In genomic region chr12:55729592-55730446, GRCh38 we compare ENCODE assay signal across 1 cellular context.
TF ChIP-seq lines count a peak whose summit lies in the region.

No MANE protein-coding gene starts in this region.

TF ChIP-seq in IMR-90, 13 proteins besides CTCF, POLR2A, EP300 and RAD21:
- TF ChIP-seq ELK1 (IDR thresholded peaks at IDR 0.05; ENCODE audit: borderline replicate concordance, low read depth, low read length) (no peak), USF2 (IDR thresholded peaks at IDR 0.05; ENCODE audit: low read depth, low read length) (no peak), CEBPB (IDR thresholded peaks at IDR 0.05; ENCODE audit: low read depth, low read length) (no peak), CHD1 (IDR thresholded peaks at IDR 0.05; ENCODE audit: low read depth, low read length) (no peak), NFE2L2 (IDR thresholded peaks at IDR 0.05; ENCODE audit: low read depth, low read length) (no peak), MAFK (IDR thresholded peaks at IDR 0.05; ENCODE audit: low read depth, low read length) (no peak), RFX5 (IDR thresholded peaks at IDR 0.05; ENCODE audit: low read depth, low read length) (no peak), SMC3 (IDR thresholded peaks at IDR 0.05; ENCODE audit: low read depth, low read length) (no peak), MXI1 (IDR thresholded peaks at IDR 0.05; ENCODE audit: borderline replicate concordance, low read depth, low read length) (no peak; the same call in 1 of the 2 replicates), MAZ (IDR thresholded peaks at IDR 0.05; ENCODE audit: borderline replicate concordance, low read depth, low read length) (no peak), FOS (IDR thresholded peaks at IDR 0.05; ENCODE audit: low read depth, low read length) (no peak), BHLHE40 (IDR thresholded peaks at IDR 0.05; ENCODE audit: low read depth, low read length) (no peak), RCOR1 (IDR thresholded peaks at IDR 0.05; ENCODE audit: insufficient replicate concordance, low read length) (no peak)
